In the genomic region with DNA sequence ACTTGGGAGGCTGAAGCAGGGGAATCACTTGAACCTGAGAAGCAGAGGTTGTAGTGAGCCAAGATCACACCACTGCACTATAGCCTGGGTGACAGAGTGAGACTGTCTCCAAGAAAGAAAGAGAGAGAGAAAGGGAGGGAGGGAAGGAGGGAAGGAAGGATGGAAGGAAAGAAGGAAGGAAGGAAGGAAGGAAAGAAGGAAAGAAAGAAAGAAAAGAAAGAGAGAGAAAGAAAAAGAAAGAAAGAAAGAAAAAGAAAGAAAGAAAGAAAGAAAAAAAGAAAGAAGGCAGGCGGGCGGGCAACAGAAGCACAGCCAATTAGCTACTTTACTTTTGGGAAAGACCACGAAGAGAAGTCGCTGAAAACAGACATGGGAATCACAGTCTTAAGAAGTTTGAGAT, we compare ENCODE assay signal across 7 cellular contexts. TPM values are rescaled to one million over a fixed set of nuclear protein-coding genes. Genes with fewer than 3 reads are reported as not detected.
DNase-seq lines count a peak whose midpoint lies in the region; ATAC-seq and TF ChIP-seq lines count a peak whose summit lies in the region.
"Not testable (repeated sequence)": the region's sequence is repeated elsewhere in the genome, so short reads cannot be mapped to it uniquely, and the experiment has no call there.

No MANE protein-coding gene starts in this region.

- not testable (repeated sequence) for H3K4me3 ChIP-seq in GM23338

- peak overlapping the region; percentile 54 for H3K27ac Mint-ChIP-seq in CD4-positive, alpha-beta T cell
- not testable (repeated sequence) for H3K27ac Mint-ChIP-seq in GM23338
- peak overlapping the region; percentile 94 for H3K27ac Mint-ChIP-seq in T-helper 17 cell
- H3K27ac Mint-ChIP-seq in activated CD8-positive, alpha-beta T cell treated with anti-CD3 and anti-CD28 coated beads for 36 hours: peak overlapping the region; percentile 25
- peak overlapping the region; percentile 40 for H3K27ac Mint-ChIP-seq in activated naive CD8-positive, alpha-beta T cell treated with anti-CD3 and anti-CD28 coated beads, Interleukin-2, amount 50 U/mL, for 24 hours
- peak overlapping the region in 5 of 6 donors; percentile 8 to 76 (median 49) for H3K27ac Mint-ChIP-seq in naive B cell
- H3K27ac Mint-ChIP-seq in progenitor cell of endocrine pancreas: peak overlapping the region; percentile 20

- not testable (repeated sequence) for H3K9me3 Mint-ChIP-seq in CD4-positive, alpha-beta T cell; GM23338; activated CD8-positive, alpha-beta T cell treated with anti-CD3 and anti-CD28 coated beads for 36 hours; activated naive CD8-positive, alpha-beta T cell treated with anti-CD3 and anti-CD28 coated beads, Interleukin-2, amount 50 U/mL, for 24 hours; naive B cell; progenitor cell of endocrine pancreas (ENCODE audit: low read depth)

- intact Hi-C loops in CD4-positive, alpha-beta T cell (cut with DNase I, micrococcal nuclease): loop anchor here in 1 of 2 experiments (5.0 to 10.0 kb wide), 2 partner anchors 163 to 456 kb away; a partner anchor contains a TSS
- intact Hi-C loops in activated CD8-positive, alpha-beta T cell treated with anti-CD3 and anti-CD28 coated beads for 36 hours (cut with micrococcal nuclease): loop anchor here (5.0 kb wide), 2 partner anchors 38 to 163 kb away; a partner anchor contains a TSS

- not testable (repeated sequence) for H2AFZ ChIP-seq in GM23338

- DNase-seq in CD4-positive, alpha-beta T cell; GM23338 (ENCODE audit: low spot score); T-helper 17 cell; activated CD8-positive, alpha-beta T cell treated with anti-CD3 and anti-CD28 coated beads for 36 hours; activated naive CD8-positive, alpha-beta T cell treated with anti-CD3 and anti-CD28 coated beads, Interleukin-2, amount 50 U/mL, for 24 hours; naive B cell; progenitor cell of endocrine pancreas (ENCODE audit: low spot score, unreplicated experiment): not testable (repeated sequence)

- H3K27me3 Mint-ChIP-seq in CD4-positive, alpha-beta T cell; GM23338 (ENCODE audit: insufficient read depth, low read depth, poor library complexity); T-helper 17 cell; activated CD8-positive, alpha-beta T cell treated with anti-CD3 and anti-CD28 coated beads for 36 hours; activated naive CD8-positive, alpha-beta T cell treated with anti-CD3 and anti-CD28 coated beads, Interleukin-2, amount 50 U/mL, for 24 hours; naive B cell; progenitor cell of endocrine pancreas: not testable (repeated sequence)

- peaks cover 10% of the 10 kb centered on the region for H3K36me3 Mint-ChIP-seq in CD4-positive, alpha-beta T cell (ENCODE audit: low read depth)
- H3K36me3 Mint-ChIP-seq in GM23338 (ENCODE audit: low read depth): peaks cover 16% of the 10 kb centered on the region; the same call in 2 of the 3 replicates
- H3K36me3 Mint-ChIP-seq in T-helper 17 cell (ENCODE audit: low read depth); activated CD8-positive, alpha-beta T cell treated with anti-CD3 and anti-CD28 coated beads for 36 hours (ENCODE audit: low read depth); activated naive CD8-positive, alpha-beta T cell treated with anti-CD3 and anti-CD28 coated beads, Interleukin-2, amount 50 U/mL, for 24 hours (ENCODE audit: low read depth); naive B cell; progenitor cell of endocrine pancreas (ENCODE audit: insufficient read depth): not testable (repeated sequence)

- POLR2A ChIA-PET in CD4-positive, alpha-beta T cell (lab: Charles Lee): interaction anchor here (0.9 to 1.1 kb wide), 2 partner anchors 9 to 139 kb away, joined by 3 to 4 read pairs; a partner anchor contains a TSS
- POLR2A ChIA-PET in activated CD8-positive, alpha-beta T cell treated with anti-CD3 and anti-CD28 coated beads for 36 hours (lab: Charles Lee): not testable (repeated sequence)

- not testable (repeated sequence) for H3K4me1 ChIP-seq in GM23338 (ENCODE audit: insufficient read depth)

- CTCF ChIA-PET in CD4-positive, alpha-beta T cell (lab: Charles Lee): interaction anchor here (1.5 to 2.7 kb wide), 3 partner anchors 146 to 320 kb away, joined by 4 to 64 read pairs (median 24); no protein-coding TSS in a partner anchor
- CTCF ChIA-PET in activated CD8-positive, alpha-beta T cell treated with anti-CD3 and anti-CD28 coated beads for 36 hours (lab: Charles Lee): interaction anchor here (3.4 to 9.7 kb wide), 7 partner anchors 9 to 320 kb away, joined by 25 to 296 read pairs (median 36); no protein-coding TSS in a partner anchor

- peaks cover 86% of the 10 kb centered on the region for H3K79me2 ChIP-seq in GM23338 (replicated peaks; ENCODE audit: insufficient read depth)

- H3F3A ChIP-seq in GM23338 (replicated peaks; ENCODE audit: low read depth): not testable (repeated sequence)

- H3K9me3 ChIP-seq in CD4-positive, alpha-beta T cell (ENCODE audit: control insufficient read depth, low read length); T-helper 17 cell (ENCODE audit: control insufficient read depth, low read length, poor library complexity, severe bottlenecking): not testable (repeated sequence)

- not testable (repeated sequence) for TF ChIP-seq CTCF in CD4-positive, alpha-beta T cell (IDR thresholded peaks at IDR 0.05); GM23338 (conservative IDR thresholded peaks at IDR 0.05; ENCODE audit: low read depth in 2 of 2); activated CD8-positive, alpha-beta T cell treated with anti-CD3 and anti-CD28 coated beads for 36 hours (IDR thresholded peaks at IDR 0.05); progenitor cell of endocrine pancreas (IDR thresholded peaks at IDR 0.05; ENCODE audit: unreplicated experiment)

- H3K4me2 ChIP-seq in GM23338: not testable (repeated sequence)

- H3K27ac ChIP-seq in CD4-positive, alpha-beta T cell (ENCODE audit: low read depth, low read length): not testable (repeated sequence)
- peak overlapping the region; percentile 61 for H3K27ac ChIP-seq in GM23338 (ENCODE audit: low read depth)

- not testable (repeated sequence) for ATAC-seq in CD4-positive, alpha-beta T cell (ENCODE audit: poor library complexity); GM23338; T-helper 17 cell; activated CD8-positive, alpha-beta T cell treated with anti-CD3 and anti-CD28 coated beads for 36 hours; activated naive CD8-positive, alpha-beta T cell treated with anti-CD3 and anti-CD28 coated beads, Interleukin-2, amount 50 U/mL, for 24 hours; naive B cell (ENCODE audit: low read depth in 2 of 2)

- not testable (repeated sequence) for H3K9me2 ChIP-seq in GM23338 (ENCODE audit: insufficient read depth)

- not testable (repeated sequence) for H3K36me3 ChIP-seq in GM23338 (ENCODE audit: insufficient read depth)

- H3K4me1 Mint-ChIP-seq in CD4-positive, alpha-beta T cell (ENCODE audit: low read depth): peaks cover 38% of the 10 kb centered on the region
- peaks cover 18% of the 10 kb centered on the region for H3K4me1 Mint-ChIP-seq in GM23338
- H3K4me1 Mint-ChIP-seq in T-helper 17 cell: peaks cover 25% of the 10 kb centered on the region
- peaks cover 19% of the 10 kb centered on the region for H3K4me1 Mint-ChIP-seq in activated CD8-positive, alpha-beta T cell treated with anti-CD3 and anti-CD28 coated beads for 36 hours (ENCODE audit: low read depth)
- H3K4me1 Mint-ChIP-seq in activated naive CD8-positive, alpha-beta T cell treated with anti-CD3 and anti-CD28 coated beads, Interleukin-2, amount 50 U/mL, for 24 hours; progenitor cell of endocrine pancreas (ENCODE audit: low read depth): not testable (repeated sequence)
- H3K4me1 Mint-ChIP-seq in naive B cell: peaks cover 11 to 18% (median 13%) of the 10 kb centered on the region in 3 donors

- not testable (repeated sequence) for H3K27me3 ChIP-seq in CD4-positive, alpha-beta T cell (ENCODE audit: control insufficient read depth, insufficient read depth, low read length); GM23338 (ENCODE audit: insufficient read depth)

- not testable (repeated sequence) for H4K20me1 ChIP-seq in GM23338 (replicated peaks; ENCODE audit: insufficient read depth)

- H3K4me3 Mint-ChIP-seq in CD4-positive, alpha-beta T cell; GM23338; T-helper 17 cell; activated CD8-positive, alpha-beta T cell treated with anti-CD3 and anti-CD28 coated beads for 36 hours; activated naive CD8-positive, alpha-beta T cell treated with anti-CD3 and anti-CD28 coated beads, Interleukin-2, amount 50 U/mL, for 24 hours; naive B cell; progenitor cell of endocrine pancreas (ENCODE audit: low read depth): not testable (repeated sequence)

RNA-seq across cellular contexts. Expression of a gene that starts 9.0 kb away (rescaled TPM):
- total RNA-seq in CD4-positive, alpha-beta T cell: 100 to 1,000 TPM in 1 of 2 experiments, 10 to 100 TPM in 1; 88.1 to 104 TPM
- 60.3 and 61.9 TPM in 2 replicates for total RNA-seq in GM23338 (2014; rRNA removed; shearing (Covaris generic))
- 13.7 and 15.6 TPM in 2 replicates for polyA plus RNA-seq in GM23338 (2016; fragmentation: Nextera tagmentation; extraction: Ambion mirVana)
- 10 to 100 TPM; 87.3 to 94.4 TPM for total RNA-seq in T-helper 17 cell
- total RNA-seq in activated CD8-positive, alpha-beta T cell treated with anti-CD3 and anti-CD28 coated beads for 36 hours: 10 to 100 TPM; 33.7 to 36.4 TPM
- polyA plus RNA-seq in naive B cell (ENCODE audit: low read depth in 6 of 6): 10 to 100 TPM; 21.8 to 30.7 (median 24.1) TPM
- total RNA-seq in progenitor cell of endocrine pancreas: 64.7 and 68.3 TPM in 2 replicates
